Comparison of ENCODE assay signal across 8 cellular contexts in the genomic region with DNA sequence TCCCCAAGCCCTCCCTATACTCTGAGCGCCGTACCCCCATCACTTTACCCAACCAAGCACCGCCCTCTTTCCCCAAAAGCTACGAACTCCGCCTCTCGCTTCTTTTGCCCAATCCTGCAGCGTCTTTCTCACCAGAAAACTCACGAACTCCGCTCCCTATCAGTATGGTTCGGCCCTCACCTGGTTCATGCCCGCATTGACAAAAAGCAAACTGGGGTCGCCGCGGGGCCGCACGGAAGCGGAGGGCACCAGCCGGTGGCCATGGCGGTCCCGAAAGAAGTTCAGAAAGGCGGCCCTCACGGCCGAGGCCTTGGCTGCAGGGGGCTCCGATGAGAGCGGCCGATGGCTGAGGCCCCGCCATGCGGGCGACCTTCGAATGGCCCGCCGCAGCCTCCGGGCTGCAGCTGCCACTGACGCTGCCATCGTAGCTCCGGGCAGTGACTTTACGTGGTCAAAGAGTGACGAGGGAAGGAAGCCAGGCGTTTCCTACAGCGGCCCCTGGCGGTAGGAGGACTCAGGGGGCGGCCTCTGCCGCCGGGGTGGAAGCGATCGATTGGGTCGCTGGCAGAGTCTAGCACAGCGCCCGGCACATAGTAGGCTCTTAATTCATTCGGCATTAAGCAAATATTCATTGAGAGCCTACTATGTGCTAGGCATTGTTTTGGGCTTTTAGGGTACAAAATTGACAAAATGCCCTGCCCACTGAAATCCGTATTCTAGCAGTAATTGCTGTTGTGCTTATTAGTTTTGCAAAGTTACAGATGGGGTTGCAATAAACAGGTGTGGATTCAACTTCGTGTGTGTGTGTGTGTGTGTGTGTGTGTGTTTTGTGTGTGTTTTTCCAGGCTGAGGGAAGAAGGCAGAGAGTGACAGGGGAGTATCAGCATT.
DNase-seq lines count a peak whose midpoint lies in the region; ATAC-seq and TF ChIP-seq lines count a peak whose summit lies in the region.

Gene AARS2 (minus strand): TSS at position 447 of the 888 bp plus-strand sequence. CDS start 24 bp downstream, at position 423.

- H3K4me3 ChIP-seq in retinal pigment epithelial cell (ENCODE audit: low read length): peak within 1 kb of the TSS; percentile 96

- peak; percentile 90 for ATAC-seq in HG02973 (IDR thresholded peaks at IDR 0.05; ENCODE audit: unreplicated experiment)

- DNase-seq in SIG-M5 treated with dmso at 0.1 percent for 504 hours (lab: John Stamatoyannopoulos, UW; ENCODE audit: unreplicated experiment): peak; percentile 82
- no peak for DNase-seq in SIG-M5 (lab: John Stamatoyannopoulos, UW)
- peak; percentile 79 for DNase-seq in NCI-H2029 (lab: John Stamatoyannopoulos, UW)
- DNase-seq in T-helper 9 cell: peak; percentile 95
- peak; percentile 95 for DNase-seq in astrocyte of the hippocampus (ENCODE audit: low read depth, low spot score)
- peak; percentile 10 to 88 (median 68) for DNase-seq in hypothalamus (lab: John Stamatoyannopoulos, UW)
- DNase-seq in retinal pigment epithelial cell (ENCODE audit: low read depth): peak; percentile 43

- TF ChIP-seq CTCF in retinal pigment epithelial cell (conservative IDR thresholded peaks at IDR 0.05; ENCODE audit: low read depth, low read length): peak; percentile 99
